15 cellular contexts compared by ENCODE assay signal in genomic region chr3:72844436-72844999, GRCh38. TPM values are rescaled to one million over a fixed set of nuclear protein-coding genes. Genes with fewer than 3 reads are reported as not detected.
DNase-seq lines count a peak whose midpoint lies in the region; ATAC-seq and TF ChIP-seq lines count a peak whose summit lies in the region.
"Had no signal": no experiment of that assay in that cellular context is flagged by ENCODE, and none has a peak within 500 bp of the region (broad histone marks: within the 10 kb centered on the region; RNA-seq: fewer than 3 reads in every experiment).

No MANE protein-coding gene starts in this region.

- peaks cover 7% of the 10 kb centered on the region for H3K4me1 ChIP-seq in colonic mucosa

- intact Hi-C loops in natural killer cell (cut with micrococcal nuclease) (loop anchor here (10.0 kb wide), 1 partner anchor 1140 kb away; no protein-coding TSS in a partner anchor), colonic mucosa (cut with DNase I) (loop anchor here (10.0 kb wide), 1 partner anchor 210 kb away; no protein-coding TSS in a partner anchor)

- no peaks in the 10 kb centered on the region for H3K9me3 Mint-ChIP-seq in activated T-cell treated with anti-CD3 and anti-CD28 coated beads, Interleukin-2, amount 50 U/mL, for 24 hours
- no peaks in the 10 kb centered on the region for H3K9me3 Mint-ChIP-seq in T-helper 2 cell treated with Interferon-gamma antibody and Interleukin-4, amounts not matched to agents 5 μg/mL and 100 μg/mL, for 36 hours
- no peaks in the 10 kb centered on the region for H3K9me3 Mint-ChIP-seq in natural killer cell
- H3K9me3 Mint-ChIP-seq: T-helper 1 cell treated with Interleukin-12 subunit alpha and Interleukin-12 subunit beta and Interleukin-4 antibody, amounts not matched to agents 30 μg/mL and 1 μg/mL, for 36 hours had no signal

- no peak for DNase-seq in activated T-cell treated with anti-CD3 and anti-CD28 coated beads, Interleukin-2, amount 50 U/mL, for 24 hours
- no peak for DNase-seq in activated T-cell treated with anti-CD3 and anti-CD28 coated beads, Interleukin-2, amount 50 U/mL, for 1 hour
- DNase-seq in T-helper 2 cell treated with Interferon-gamma antibody and Interleukin-4, amounts not matched to agents 5 μg/mL and 100 μg/mL, for 36 hours (ENCODE audit: low spot score): peak; percentile 59
- DNase-seq in natural killer cell (no peak), NCI-H1417 treated with DMSO at 0.1 percent for 48 hours (lab: John Stamatoyannopoulos, UW) (no peak), colonic mucosa (no peak), NCI-H82 (lab: John Stamatoyannopoulos, UW) (no peak)
- DNase-seq: DMS153; NCI-H2171; PC-9; stimulated activated CD4-positive, alpha-beta T cell treated with anti-CD3 and anti-CD28 coated beads, Interleukin-4, amount 100 ng/mL, for 1 hour; stimulated activated naive CD4-positive, alpha-beta T cell had no signal

- H3K9me3 ChIP-seq in colonic mucosa: no peaks in the 10 kb centered on the region

- H3K4me3 ChIP-seq in colonic mucosa: no peak overlapping the region
- H3K4me3 ChIP-seq: PC-9 had no signal

- H3K27me3 ChIP-seq in colonic mucosa: no peaks in the 10 kb centered on the region

- H3K27me3 Mint-ChIP-seq in activated T-cell treated with anti-CD3 and anti-CD28 coated beads, Interleukin-2, amount 50 U/mL, for 24 hours: no peaks in the 10 kb centered on the region
- H3K27me3 Mint-ChIP-seq in T-helper 2 cell treated with Interferon-gamma antibody and Interleukin-4, amounts not matched to agents 5 μg/mL and 100 μg/mL, for 36 hours (ENCODE audit: low read depth): no peaks in the 10 kb centered on the region
- no peaks in the 10 kb centered on the region for H3K27me3 Mint-ChIP-seq in natural killer cell (ENCODE audit: low read depth in 2 of 2)

- peaks cover 54% of the 10 kb centered on the region for H3K4me1 Mint-ChIP-seq in activated T-cell treated with anti-CD3 and anti-CD28 coated beads, Interleukin-2, amount 50 U/mL, for 24 hours (ENCODE audit: low read depth)
- peaks cover 36% of the 10 kb centered on the region for H3K4me1 Mint-ChIP-seq in T-helper 2 cell treated with Interferon-gamma antibody and Interleukin-4, amounts not matched to agents 5 μg/mL and 100 μg/mL, for 36 hours (ENCODE audit: low read depth)
- peaks cover 36 to 42% of the 10 kb centered on the region in 2 donors for H3K4me1 Mint-ChIP-seq in natural killer cell

- TF ChIP-seq CTCF in natural killer cell (IDR thresholded peaks at IDR 0.05): no peak
- no peak for TF ChIP-seq CTCF in colonic mucosa (IDR thresholded peaks at IDR 0.05)

- H3K27ac Mint-ChIP-seq in activated T-cell treated with anti-CD3 and anti-CD28 coated beads, Interleukin-2, amount 50 U/mL, for 24 hours: peak overlapping the region; percentile 79
- H3K27ac Mint-ChIP-seq in T-helper 2 cell treated with Interferon-gamma antibody and Interleukin-4, amounts not matched to agents 5 μg/mL and 100 μg/mL, for 36 hours: peak overlapping the region; percentile 2
- no peak overlapping the region for H3K27ac Mint-ChIP-seq in natural killer cell
- H3K27ac Mint-ChIP-seq: T-helper 1 cell treated with Interleukin-12 subunit alpha and Interleukin-12 subunit beta and Interleukin-4 antibody, amounts not matched to agents 30 μg/mL and 1 μg/mL, for 36 hours had no signal

- H3K36me3 Mint-ChIP-seq in activated T-cell treated with anti-CD3 and anti-CD28 coated beads, Interleukin-2, amount 50 U/mL, for 24 hours (ENCODE audit: low read depth): peaks cover 66% of the 10 kb centered on the region
- peaks cover 28% of the 10 kb centered on the region for H3K36me3 Mint-ChIP-seq in T-helper 2 cell treated with Interferon-gamma antibody and Interleukin-4, amounts not matched to agents 5 μg/mL and 100 μg/mL, for 36 hours (ENCODE audit: low read depth)
- H3K36me3 Mint-ChIP-seq in natural killer cell: peaks cover 8% of the 10 kb centered on the region

- no peak overlapping the region for H3K9ac ChIP-seq in colonic mucosa (ENCODE audit: low read depth in 2 of 2, low read length in 2 of 2)

- H3K4me3 Mint-ChIP-seq in activated T-cell treated with anti-CD3 and anti-CD28 coated beads, Interleukin-2, amount 50 U/mL, for 24 hours: peak overlapping the region; percentile 38
- H3K4me3 Mint-ChIP-seq in T-helper 2 cell treated with Interferon-gamma antibody and Interleukin-4, amounts not matched to agents 5 μg/mL and 100 μg/mL, for 36 hours: no peak overlapping the region
- peak overlapping the region; percentile 5 for H3K4me3 Mint-ChIP-seq in natural killer cell
- H3K4me3 Mint-ChIP-seq: T-helper 1 cell treated with Interleukin-12 subunit alpha and Interleukin-12 subunit beta and Interleukin-4 antibody, amounts not matched to agents 30 μg/mL and 1 μg/mL, for 36 hours had no signal

- H3K36me3 ChIP-seq in colonic mucosa: no peaks in the 10 kb centered on the region

- ATAC-seq in GM21390 (IDR thresholded peaks at IDR 0.05; ENCODE audit: unreplicated experiment) (peak; percentile 26), natural killer cell (no peak)

- no peak overlapping the region for H3K27ac ChIP-seq in colonic mucosa
- H3K27ac ChIP-seq: PC-9 had no signal

RNA-seq across cellular contexts. Expression of gene SHQ1, which starts 3.7 kb away (rescaled TPM):
- total RNA-seq in natural killer cell (10 to 100 TPM; 16.3 to 36.7 (median 35.9) TPM), colonic mucosa (10 to 100 TPM; 10.9 to 25.0 TPM)

RNA-seq across cellular contexts. Expression of gene GXYLT2, which starts 43.3 kb away (rescaled TPM):
- total RNA-seq in natural killer cell: not detected
- total RNA-seq in colonic mucosa: 1 to 10 TPM; 7.3 to 8.4 TPM
- total RNA-seq: activated CD8-positive, alpha-beta memory T cell treated with anti-CD3 and anti-CD28 coated beads for 36 hours had no signal

Comparison
In these comparisons a context has a peak if more than half of its experiments do, and no peak if none do; other contexts are left out.
1. H3K27ac Mint-ChIP-seq: peak in activated T-cell treated with anti-CD3 and anti-CD28 coated beads, Interleukin-2, amount 50 U/mL, for 24 hours (single experiment) and T-helper 2 cell treated with Interferon-gamma antibody and Interleukin-4, amounts not matched to agents 5 μg/mL and 100 μg/mL, for 36 hours (single experiment); none in natural killer cell (0 of 2).
2. RNA of gene GXYLT2, which starts 43.3 kb away (total RNA-seq): 7.3 to 8.4 TPM in colonic mucosa; not detected in natural killer cell; every median in the first group is over 4 times any median in the second.